Comparison of ENCODE assay signal across 9 cellular contexts in the genomic region with DNA sequence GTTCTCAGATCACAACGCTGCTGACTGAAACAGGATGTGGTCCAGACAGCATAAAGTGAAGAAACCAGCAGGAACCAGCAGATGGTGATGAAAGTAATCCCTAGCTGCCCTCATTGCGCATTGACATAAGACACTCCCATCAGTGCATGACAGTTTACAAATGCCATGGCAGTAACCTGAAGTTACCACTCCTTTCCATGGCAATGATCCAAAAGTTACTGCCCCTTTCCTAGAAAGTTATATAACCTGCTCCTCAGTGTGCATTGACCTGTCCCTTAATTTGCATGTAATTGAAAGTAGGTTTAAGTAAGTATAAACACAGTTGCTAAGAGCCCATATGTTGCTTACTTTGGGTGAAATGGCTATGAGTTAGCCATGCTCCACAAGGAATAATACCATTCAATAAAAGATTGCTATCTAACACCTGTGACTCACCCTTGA.
A peak's percentile ranks its signal among the peaks of the same experiment; 100 is the strongest.
DNase-seq lines count a peak whose midpoint lies in the region; ATAC-seq and TF ChIP-seq lines count a peak whose summit lies in the region.
"Had no signal": no experiment of that assay in that cellular context is flagged by ENCODE, and none has a peak within 500 bp of the region (broad histone marks: within the 10 kb centered on the region; RNA-seq: fewer than 3 reads in every experiment).

No MANE protein-coding gene starts in this region.

- DNase-seq in COR-L47 (lab: John Stamatoyannopoulos, UW) (peak; percentile 53), HT-29 (ENCODE audit: low spot score) (peak; percentile 79), foreskin keratinocyte (peak; percentile 75), NCI-H1092 (lab: John Stamatoyannopoulos, UW) (no peak), epidermal melanocyte (ENCODE audit: insufficient read length, low spot score) (no peak), G401 (ENCODE audit: low spot score) (no peak), heart left ventricle (no peak)
- peak; percentile 37 to 42 for DNase-seq in activated CD4-positive, alpha-beta T cell treated with anti-CD3 and anti-CD28 coated beads for 4 hours
- DNase-seq: NCI-H2227 treated with DMSO at 0.1 percent for 48 hours had no signal

- no peak for TF ChIP-seq POLR2A in heart left ventricle (IDR thresholded peaks at IDR 0.05)

- no peak overlapping the region for H3K27ac ChIP-seq in foreskin keratinocyte
- H3K27ac ChIP-seq in heart left ventricle = no peak overlapping the region

- H3K36me3 ChIP-seq in heart left ventricle = no peaks in the 10 kb centered on the region

- intact Hi-C loops in heart left ventricle (cut with DNase I) = no loop called here

- 60 to 77% (median 71%) methylated on average over 2 of the region's 2 CpGs for WGBS in heart left ventricle, 4 donors

- ATAC-seq in foreskin keratinocyte = peak; percentile 63
- no peak for ATAC-seq in heart left ventricle

- in situ Hi-C loops in G401 (cut with HindIII; ENCODE audit: low sequenced_read_pairs) = no loop called here

- H3K27me3 ChIP-seq in foreskin keratinocyte = no peaks in the 10 kb centered on the region
- no peaks in the 10 kb centered on the region for H3K27me3 ChIP-seq in heart left ventricle

- H3K9me3 ChIP-seq in heart left ventricle = peaks cover 0 to 7% (median 0%) of the 10 kb centered on the region in 12 donors

- no peaks in the 10 kb centered on the region for H3K4me1 ChIP-seq in foreskin keratinocyte
- no peaks in the 10 kb centered on the region for H3K4me1 ChIP-seq in heart left ventricle

- TF ChIP-seq CTCF in foreskin keratinocyte (conservative IDR thresholded peaks at IDR 0.05) = no peak
- TF ChIP-seq CTCF in heart left ventricle (IDR thresholded peaks at IDR 0.05) = no peak

- H3K4me3 ChIP-seq in heart left ventricle = no peak overlapping the region

Comparison
In these comparisons a context has a peak if more than half of its experiments do, and no peak if none do; other contexts are left out.
1. DNase-seq: peak in COR-L47 (single experiment), HT-29 (single experiment), activated CD4-positive, alpha-beta T cell treated with anti-CD3 and anti-CD28 coated beads for 4 hours (2 of 2) and foreskin keratinocyte (2 of 2); none in NCI-H1092 (single experiment), epidermal melanocyte (single experiment), G401 (single experiment) and heart left ventricle (0 of 5).